In the genomic region with DNA sequence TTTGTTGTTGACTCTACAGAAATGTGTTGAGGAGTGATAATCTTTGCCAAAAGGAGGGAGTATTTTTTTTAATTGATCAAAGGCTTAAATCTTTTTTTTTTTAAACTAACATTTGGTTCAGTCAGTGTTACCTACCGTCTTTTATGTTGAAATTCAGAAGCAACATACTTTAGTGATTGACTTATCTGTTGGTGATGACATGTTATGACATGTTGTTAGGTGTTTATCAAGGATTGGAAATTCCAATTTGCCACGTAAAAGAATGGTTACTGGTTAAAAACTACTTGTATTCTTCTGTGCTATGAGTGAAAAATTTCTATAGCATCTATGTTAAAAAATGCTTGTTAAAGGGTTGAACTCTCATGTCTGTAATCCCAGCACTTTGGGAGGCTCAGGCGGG, we compare ENCODE assay signal across 22 cellular contexts.
A peak's percentile ranks its signal among the peaks of the same experiment; 100 is the strongest.
DNase-seq lines count a peak whose midpoint lies in the region; ATAC-seq and TF ChIP-seq lines count a peak whose summit lies in the region.
"Had no signal": no experiment of that assay in that cellular context is flagged by ENCODE, and none has a peak within 500 bp of the region (broad histone marks: within the 10 kb centered on the region; RNA-seq: fewer than 3 reads in every experiment).

No MANE protein-coding gene starts in this region.

- H3K4me1 Mint-ChIP-seq in activated T-cell treated with anti-CD3 and anti-CD28 coated beads, Interleukin-2, amount 50 U/mL, for 72 hours (ENCODE audit: low read depth): peaks cover 6% of the 10 kb centered on the region
- H3K4me1 Mint-ChIP-seq in stimulated activated naive CD8-positive, alpha-beta T cell treated with anti-CD3 and anti-CD28 coated beads, Interleukin-15, amount 100 ng/mL, for 72 hours: peaks cover 7% of the 10 kb centered on the region

- TF ChIP-seq CTCF in RWPE1 (conservative IDR thresholded peaks at IDR 0.05; ENCODE audit: low read depth) (no peak), dorsolateral prefrontal cortex (IDR thresholded peaks at IDR 0.05 in 54 of 56, conservative IDR thresholded peaks at IDR 0.05 in 2 of 56; ENCODE audit: low read depth in 1 of 56, partially characterized antibody in 56 of 56) (no peak)

- no peak overlapping the region for H3K27ac ChIP-seq in RWPE1
- H3K27ac ChIP-seq in dorsolateral prefrontal cortex: peak overlapping the region in 56 of 59 donors; percentile 1 to 100 (median 94)
- peak overlapping the region; percentile 14 for H3K27ac ChIP-seq in substantia nigra (ENCODE audit: low read depth, low read length, poor library complexity, severe bottlenecking)
- H3K27ac ChIP-seq: tibial artery had no signal

- H3K4me3 Mint-ChIP-seq in activated T-cell treated with anti-CD3 and anti-CD28 coated beads, Interleukin-2, amount 50 U/mL, for 72 hours: peak overlapping the region in 1 of 2 donors; percentile 53
- peak overlapping the region in 1 of 2 donors; percentile 36 for H3K4me3 Mint-ChIP-seq in stimulated activated naive CD8-positive, alpha-beta T cell treated with anti-CD3 and anti-CD28 coated beads, Interleukin-15, amount 100 ng/mL, for 72 hours

- ATAC-seq in activated T-cell treated with anti-CD3 and anti-CD28 coated beads, Interleukin-2, amount 50 U/mL, for 72 hours (replicated peaks in 1 of 2): no peak
- no peak for ATAC-seq in HG02885 (IDR thresholded peaks at IDR 0.05; ENCODE audit: poor library complexity, unreplicated experiment)
- ATAC-seq in stimulated activated naive CD8-positive, alpha-beta T cell treated with anti-CD3 and anti-CD28 coated beads, Interleukin-15, amount 100 ng/mL, for 72 hours: no peak
- ATAC-seq: heart right ventricle, left lung, SK-N-SH treated with all-trans-retinoic acid at 6 μM for 48 hours had no signal

- intact Hi-C loops in dorsolateral prefrontal cortex (cut with DNase I): loop anchor here (5.0 kb wide), 3 partner anchors 60 to 100 kb away; a partner anchor contains a TSS

- H3K9me3 Mint-ChIP-seq in activated T-cell treated with anti-CD3 and anti-CD28 coated beads, Interleukin-2, amount 50 U/mL, for 72 hours: no peaks in the 10 kb centered on the region
- H3K9me3 Mint-ChIP-seq in stimulated activated naive CD8-positive, alpha-beta T cell treated with anti-CD3 and anti-CD28 coated beads, Interleukin-15, amount 100 ng/mL, for 72 hours: no peaks in the 10 kb centered on the region

- POLR2A ChIA-PET in RWPE1 (lab: Yijun Ruan, JAX; ENCODE audit: low non-redundant PET): no interaction called here

- H3K36me3 Mint-ChIP-seq in activated T-cell treated with anti-CD3 and anti-CD28 coated beads, Interleukin-2, amount 50 U/mL, for 72 hours (ENCODE audit: insufficient read depth in 2 of 2): no peaks in the 10 kb centered on the region

- H3K27ac Mint-ChIP-seq in activated T-cell treated with anti-CD3 and anti-CD28 coated beads, Interleukin-2, amount 50 U/mL, for 72 hours: peak overlapping the region; percentile 25
- no peak overlapping the region for H3K27ac Mint-ChIP-seq in stimulated activated naive CD8-positive, alpha-beta T cell treated with anti-CD3 and anti-CD28 coated beads, Interleukin-15, amount 100 ng/mL, for 72 hours

- no peaks in the 10 kb centered on the region for H3K27me3 ChIP-seq in dorsolateral prefrontal cortex
- H3K27me3 ChIP-seq: BE2C, heart right ventricle, left lung, MG63, tibial artery had no signal

- CTCF ChIA-PET in RWPE1 (lab: Yijun Ruan, JAX): interaction anchor here (0.7 kb wide), 1 partner anchor 406 kb away, joined by 5 read pairs; no protein-coding TSS in a partner anchor

- no peaks in the 10 kb centered on the region for H3K27me3 Mint-ChIP-seq in activated T-cell treated with anti-CD3 and anti-CD28 coated beads, Interleukin-2, amount 50 U/mL, for 72 hours (ENCODE audit: low read depth)
- H3K27me3 Mint-ChIP-seq in stimulated activated naive CD8-positive, alpha-beta T cell treated with anti-CD3 and anti-CD28 coated beads, Interleukin-15, amount 100 ng/mL, for 72 hours: peaks cover 7% of the 10 kb centered on the region

- no peak for DNase-seq in activated T-cell treated with anti-CD3 and anti-CD28 coated beads, Interleukin-2, amount 50 U/mL, for 72 hours
- no peak for DNase-seq in activated T-cell treated with anti-CD3 and anti-CD28 coated beads, Interleukin-2, amount 50 U/mL, for 1 hour
- DNase-seq in RWPE1 (ENCODE audit: low spot score): peak; percentile 69
- no peak for DNase-seq in dorsolateral prefrontal cortex
- no peak for DNase-seq in substantia nigra (lab: John Stamatoyannopoulos, UW)
- DNase-seq in activated gamma-delta T cell treated with Interleukin-2 at 50 U/mL for 16 hours: no peak
- DNase-seq in stimulated activated naive CD8-positive, alpha-beta T cell treated with anti-CD3 and anti-CD28 coated beads, Interleukin-15, amount 100 ng/mL, for 72 hours: no peak
- DNase-seq: 8988T; activated CD4-positive, alpha-beta T cell treated with anti-CD3 and anti-CD28 coated beads, Interleukin-2, amount 50 U/mL, for 1 hour; activated CD8-positive, alpha-beta memory T cell treated with anti-CD3 and anti-CD28 coated beads, Interleukin-2, amount 50 U/mL, for 4 hours; activated effector memory CD4-positive, alpha-beta T cell treated with Interleukin-2 at 50 U/mL for 16 hours; BE2C; heart right ventricle; left lung; MG63; NCI-H1417 treated with DMSO at 0.1 percent for 48 hours; NCI-H524; stimulated activated CD4-positive, alpha-beta T cell treated with anti-CD3 and anti-CD28 coated beads, Interleukin-4, amount 100 ng/mL, for 1 hour; tibial artery had no signal

- peak overlapping the region in 36 of 59 donors; percentile 2 to 50 (median 24) for H3K4me3 ChIP-seq in dorsolateral prefrontal cortex
- H3K4me3 ChIP-seq: left lung, MG63, skin epidermis, tibial artery had no signal
